2 cellular contexts compared by ENCODE assay signal in genomic region chr9:84207443-84208032, GRCh38.
TF ChIP-seq lines count a peak whose summit lies in the region.

No MANE protein-coding gene starts in this region.

TF ChIP-seq in H1, 55 proteins besides CTCF, POLR2A, EP300 and RAD21:
- no peak for TF ChIP-seq E2F6 (IDR thresholded peaks at IDR 0.05)
TF ChIP-seq in H1: peak in this region for 0.

TF ChIP-seq in SK-N-SH, 30 proteins besides CTCF, POLR2A, EP300 and RAD21 (continued from another document):
- TF ChIP-seq PBX3 (IDR thresholded peaks at IDR 0.05): no peak
- no peak for TF ChIP-seq CHD2 (IDR thresholded peaks at IDR 0.05; ENCODE audit: low read length, partially characterized antibody)
- TF ChIP-seq SMC3 (IDR thresholded peaks at IDR 0.05; ENCODE audit: low read depth, low read length): no peak
- no peak for TF ChIP-seq FOXJ3 (CRISPR knock-in tag; IDR thresholded peaks at IDR 0.05)
- no peak for TF ChIP-seq RXRA (IDR thresholded peaks at IDR 0.05; ENCODE audit: borderline replicate concordance, low read depth)
- no peak for TF ChIP-seq GATA2 (CRISPR knock-in tag; IDR thresholded peaks at IDR 0.05)
- no peak for TF ChIP-seq USF1 (IDR thresholded peaks at IDR 0.05; ENCODE audit: borderline replicate concordance, low read depth)
- no peak for TF ChIP-seq TEAD4 (IDR thresholded peaks at IDR 0.05; ENCODE audit: borderline replicate concordance, insufficient read depth)
- no peak for TF ChIP-seq TCF12 (IDR thresholded peaks at IDR 0.05)
